Comparison of ENCODE assay signal across 25 cellular contexts in genomic region chr12:126858586-126858985, GRCh38.
DNase-seq lines count a peak whose midpoint lies in the region; ATAC-seq, FAIRE-seq and TF ChIP-seq lines count a peak whose summit lies in the region.
"Had no signal": no experiment of that assay in that cellular context is flagged by ENCODE, and none has a peak within 500 bp of the region (broad histone marks: within the 10 kb centered on the region; RNA-seq: fewer than 3 reads in every experiment).

No MANE protein-coding gene starts in this region.

- peak; percentile 92 for FAIRE-seq in D721Med (lab: Jason Lieb, UNC)
- FAIRE-seq: A204.1, GM12878, GM12892, GM18507, GM19239 had no signal

- DNase-seq in D721Med (ENCODE audit: insufficient read length, low spot score) (no peak), NCI-H82 treated with DMSO at 0.1 percent for 48 hours (lab: John Stamatoyannopoulos, UW; ENCODE audit: unreplicated experiment) (peak; percentile 90), islet precursor cell (peak; percentile 7), dedifferentiated amniotic fluid mesenchymal stem cell (ENCODE audit: extremely low spot score) (no peak), amniotic stem cell (lab: John Stamatoyannopoulos, UW) (no peak), UCSD-AML1 (lab: John Stamatoyannopoulos, UW; ENCODE audit: unreplicated experiment) (no peak)
- DNase-seq: 8988T; AML-193; Caco-2; Calu3; CD4-positive, alpha-beta T cell; CD8-positive, alpha-beta T cell; DMS 273 treated with DMSO at 0.1 percent for 48 hours; DMS153; DMS53; DMS79; DND-41; EL; GDM1 had no signal

- TF ChIP-seq CTCF in D721Med (IDR thresholded peaks at IDR 0.05; ENCODE audit: insufficient read depth, missing control alignments): no peak

- no peak for ATAC-seq in GM18907 (IDR thresholded peaks at IDR 0.05; ENCODE audit: unreplicated experiment)
- ATAC-seq: CD8-positive, alpha-beta T cell; GM12878 had no signal

Comparison
In these comparisons a context has a peak if more than half of its experiments do, and no peak if none do; other contexts are left out.
1. DNase-seq: peak in NCI-H82 treated with DMSO at 0.1 percent for 48 hours (single experiment) and islet precursor cell (single experiment); none in D721Med (single experiment), dedifferentiated amniotic fluid mesenchymal stem cell (single experiment), amniotic stem cell (single experiment) and UCSD-AML1 (single experiment).